Comparison of ENCODE assay signal across 8 cellular contexts in the genomic region with DNA sequence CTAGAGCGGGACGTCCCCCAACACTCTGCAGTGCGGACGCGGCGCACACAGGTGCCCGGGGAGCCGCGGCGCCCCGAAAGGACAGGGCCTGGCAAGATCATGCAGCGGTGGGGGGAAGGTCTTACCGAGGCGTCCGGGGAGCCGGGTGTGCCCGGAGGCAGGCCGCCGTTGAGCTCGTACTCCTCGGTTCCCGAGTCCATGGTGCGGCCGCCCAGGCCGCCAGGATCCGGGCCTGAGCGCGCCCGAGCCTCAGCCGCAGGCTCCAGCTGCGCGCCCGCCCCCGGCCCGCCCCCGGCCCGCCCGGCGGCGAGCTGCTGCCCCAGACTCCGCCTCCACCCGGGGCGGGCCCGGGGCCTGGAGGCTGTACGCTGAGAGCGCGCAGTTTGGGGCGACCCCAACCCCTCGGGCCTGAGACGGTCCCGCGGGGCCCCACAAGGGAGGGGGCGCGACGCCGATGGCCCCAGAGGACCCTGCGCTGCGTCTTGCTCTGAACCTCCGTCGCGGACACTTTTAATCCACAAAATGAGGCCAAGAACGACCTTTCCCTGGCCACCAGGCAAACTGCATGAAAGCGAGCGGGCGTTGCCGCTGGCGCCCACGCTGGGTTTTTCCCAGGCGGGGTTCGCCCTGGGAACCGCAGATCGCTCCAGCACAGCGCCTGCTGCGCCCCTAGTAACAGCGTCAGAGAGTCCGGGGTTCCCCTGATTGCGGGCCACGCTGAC. TPM values are rescaled to one million over a fixed set of nuclear protein-coding genes. Genes with fewer than 3 reads are reported as not detected.
DNase-seq lines count a peak whose midpoint lies in the region; ATAC-seq and TF ChIP-seq lines count a peak whose summit lies in the region.

A gene with protein sequence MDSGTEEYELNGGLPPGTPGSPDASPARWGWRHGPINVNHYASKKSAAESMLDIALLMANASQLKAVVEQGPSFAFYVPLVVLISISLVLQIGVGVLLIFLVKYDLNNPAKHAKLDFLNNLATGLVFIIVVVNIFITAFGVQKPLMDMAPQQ (minus strand): TSS at position 234 of the 722 bp plus-strand sequence. CDS start 34 bp downstream, at position 200.

- peaks cover 88% of the 10 kb centered on the region for H3K4me1 ChIP-seq in BLaER1
- H3K4me1 ChIP-seq in neural progenitor cell: peaks cover 13% of the 10 kb centered on the region

- H4K20me1 ChIP-seq in BLaER1: peaks cover 43% of the 10 kb centered on the region
- H4K20me1 ChIP-seq in neural progenitor cell (ENCODE audit: low read depth): peaks cover 4% of the 10 kb centered on the region

- H3K36me3 ChIP-seq in BLaER1: peaks cover 20% of the 10 kb centered on the region
- H3K36me3 ChIP-seq in neural progenitor cell: no peaks in the 10 kb centered on the region

- peak; percentile 77 for DNase-seq in OCI-M1 (lab: John Stamatoyannopoulos, UW)
- DNase-seq in fibroblast of pulmonary artery (ENCODE audit: low read depth): peak; percentile 58
- peak; percentile 91 for DNase-seq in neural progenitor cell (ENCODE audit: low spot score)
- DNase-seq in stromal cell of bone marrow (ENCODE audit: low read depth): peak; percentile 47

- peak within 1 kb of the TSS; percentile 95 for H3K4me3 ChIP-seq in BLaER1
- H3K4me3 ChIP-seq in fibroblast of pulmonary artery (replicated peaks; ENCODE audit: low read depth, low read length): peak within 1 kb of the TSS; percentile 70
- peak within 1 kb of the TSS; percentile 80 for H3K4me3 ChIP-seq in neural progenitor cell

- H3K79me2 ChIP-seq in neural progenitor cell (ENCODE audit: low read depth): no peaks in the 10 kb centered on the region

- peaks cover 32% of the 10 kb centered on the region for H3K4me1 Mint-ChIP-seq in activated T-helper 17 cell treated with anti-CD3 and anti-CD28 coated beads, Interleukin-2, amount 50 U/mL, for 72 hours
- peaks cover 17% of the 10 kb centered on the region for H3K4me1 Mint-ChIP-seq in neural progenitor cell

- H3K27ac ChIP-seq in BLaER1 (peak within 1 kb of the TSS; percentile 98), neural progenitor cell (no peak within 1 kb of the TSS)

- H3K4me2 ChIP-seq in BLaER1 (peak within 1 kb of the TSS; percentile 98), neural progenitor cell (peak within 1 kb of the TSS; percentile 84)

- ATAC-seq in GM18873 (IDR thresholded peaks at IDR 0.05; ENCODE audit: low FRiP score, unreplicated experiment) (peak; percentile 55), HG03135 (IDR thresholded peaks at IDR 0.05; ENCODE audit: unreplicated experiment) (peak; percentile 69)
- peak; percentile 85 for ATAC-seq in activated T-helper 17 cell treated with anti-CD3 and anti-CD28 coated beads, Interleukin-2, amount 50 U/mL, for 72 hours (replicated peaks)

- H3K9me3 ChIP-seq in BLaER1 (peaks cover 2% of the 10 kb centered on the region), neural progenitor cell (ENCODE audit: low read depth) (no peaks in the 10 kb centered on the region)

- peaks cover 52% of the 10 kb centered on the region for H3K36me3 Mint-ChIP-seq in activated T-helper 17 cell treated with anti-CD3 and anti-CD28 coated beads, Interleukin-2, amount 50 U/mL, for 72 hours (ENCODE audit: low read depth)
- H3K36me3 Mint-ChIP-seq in neural progenitor cell: no peaks in the 10 kb centered on the region

- H3K27me3 ChIP-seq in BLaER1 (no peaks in the 10 kb centered on the region), neural progenitor cell (peaks cover 15% of the 10 kb centered on the region)

- H3K9ac ChIP-seq in BLaER1: peak within 1 kb of the TSS; percentile 91
- H3K9ac ChIP-seq in neural progenitor cell: peak within 1 kb of the TSS; percentile 38

- no peaks in the 10 kb centered on the region for H3K9me3 Mint-ChIP-seq in activated T-helper 17 cell treated with anti-CD3 and anti-CD28 coated beads, Interleukin-2, amount 50 U/mL, for 72 hours
- no peaks in the 10 kb centered on the region for H3K9me3 Mint-ChIP-seq in neural progenitor cell

- H3F3A ChIP-seq in neural progenitor cell (ENCODE audit: low read depth): no peaks in the 10 kb centered on the region

- TF ChIP-seq CTCF in fibroblast of pulmonary artery (IDR thresholded peaks at IDR 0.05; ENCODE audit: low read length, missing control alignments) (no peak), neural progenitor cell (IDR thresholded peaks at IDR 0.05) (no peak)

- peak within 1 kb of the TSS; percentile 97 for H2AFZ ChIP-seq in neural progenitor cell (replicated peaks)

- peak within 1 kb of the TSS; percentile 96 for H3K4me3 Mint-ChIP-seq in activated T-helper 17 cell treated with anti-CD3 and anti-CD28 coated beads, Interleukin-2, amount 50 U/mL, for 72 hours
- H3K4me3 Mint-ChIP-seq in neural progenitor cell: peak within 1 kb of the TSS; percentile 88

- no peaks in the 10 kb centered on the region for H3K27me3 Mint-ChIP-seq in activated T-helper 17 cell treated with anti-CD3 and anti-CD28 coated beads, Interleukin-2, amount 50 U/mL, for 72 hours
- H3K27me3 Mint-ChIP-seq in neural progenitor cell (ENCODE audit: insufficient read depth, low read depth): peaks cover 12% of the 10 kb centered on the region

- H3K27ac Mint-ChIP-seq in activated T-helper 17 cell treated with anti-CD3 and anti-CD28 coated beads, Interleukin-2, amount 50 U/mL, for 72 hours: peak within 1 kb of the TSS; percentile 94
- peak within 1 kb of the TSS; percentile 92 for H3K27ac Mint-ChIP-seq in neural progenitor cell

RNA-seq across cellular contexts. Expression of the gene that starts here (rescaled TPM):
- total RNA-seq in activated T-helper 17 cell treated with anti-CD3 and anti-CD28 coated beads, Interleukin-2, amount 50 U/mL, for 72 hours: 100 to 1,000 TPM in 1 of 2 donors, 10 to 100 TPM in 1; 56.0 to 197 TPM
- total RNA-seq in neural progenitor cell (ENCODE audit: low replicate concordance): 3.9 and 27.3 TPM in 2 replicates
